ENCODE assay signal across 8 cellular contexts in genomic region chr1:10211805-10212405, GRCh38. TPM values are rescaled to one million over a fixed set of nuclear protein-coding genes. Genes with fewer than 3 reads are reported as not detected.
DNase-seq lines count a peak whose midpoint lies in the region; ATAC-seq and TF ChIP-seq lines count a peak whose summit lies in the region.

No MANE protein-coding gene starts in this region.

- no peak for DNase-seq in AG04450 (ENCODE audit: low read depth, low spot score)
- peak; percentile 54 for DNase-seq in HCEC 1CT
- DNase-seq in activated CD8-positive, alpha-beta T cell treated with anti-CD3 and anti-CD28 coated beads for 36 hours: no peak
- peak; percentile 60 for DNase-seq in hepatic stellate cell (ENCODE audit: low spot score)
- DNase-seq in skeletal muscle cell (ENCODE audit: low read depth): no peak
- no peak for DNase-seq in effector CD8-positive, alpha-beta T cell (lab: John Stamatoyannopoulos, UW)
- no peak for DNase-seq in AG20443 (ENCODE audit: low spot score)
- no peak for DNase-seq in Karpas-422

- H3K4me1 ChIP-seq in Karpas-422 (ENCODE audit: low read length): peaks cover 8% of the 10 kb centered on the region

- H4K20me1 ChIP-seq in Karpas-422 (ENCODE audit: insufficient read depth, low read depth, low read length): no peaks in the 10 kb centered on the region; the same call in 1 of the 2 replicates

- H3K27ac ChIP-seq in AG04450 (ENCODE audit: low read depth, low read length) (peak overlapping the region; percentile 90), Karpas-422 (ENCODE audit: low read length) (no peak overlapping the region)

- no peaks in the 10 kb centered on the region for H3K9me2 ChIP-seq in Karpas-422 (replicated peaks; ENCODE audit: insufficient read depth, low read length)

- H3K4me2 ChIP-seq in Karpas-422 (ENCODE audit: low read depth, low read length, poor library complexity, severe bottlenecking): no peak overlapping the region

- H2AFZ ChIP-seq in Karpas-422 (ENCODE audit: low read length): no peak overlapping the region

- no peak overlapping the region for H3K9ac ChIP-seq in Karpas-422 (ENCODE audit: low read length)

- H3K36me3 ChIP-seq in Karpas-422 (ENCODE audit: insufficient read depth, low read length): no peaks in the 10 kb centered on the region

- POLR2A ChIA-PET in AG04450 (lab: Yijun Ruan, JAX): interaction anchor here (1.1 to 1.2 kb wide), 2 partner anchors 18 to 40 kb away, joined by 3 to 5 read pairs; no protein-coding TSS in a partner anchor
- POLR2A ChIA-PET in activated CD8-positive, alpha-beta T cell treated with anti-CD3 and anti-CD28 coated beads for 36 hours (lab: Charles Lee): interaction anchor here (0.6 to 0.7 kb wide), 2 partner anchors 307 to 1198 kb away, joined by 4 read pairs; no protein-coding TSS in a partner anchor

- peak overlapping the region; percentile 71 for H3K4me3 Mint-ChIP-seq in activated CD8-positive, alpha-beta T cell treated with anti-CD3 and anti-CD28 coated beads for 36 hours

- intact Hi-C loops in activated CD8-positive, alpha-beta T cell treated with anti-CD3 and anti-CD28 coated beads for 36 hours (cut with micrococcal nuclease): loop anchor here (10.0 kb wide), 1 partner anchor 123 kb away; no protein-coding TSS in a partner anchor

- H3K9me3 Mint-ChIP-seq in activated CD8-positive, alpha-beta T cell treated with anti-CD3 and anti-CD28 coated beads for 36 hours: no peaks in the 10 kb centered on the region

- H3K27ac Mint-ChIP-seq in activated CD8-positive, alpha-beta T cell treated with anti-CD3 and anti-CD28 coated beads for 36 hours: no peak overlapping the region

- H3K27me3 ChIP-seq in AG04450 (ENCODE audit: control insufficient read depth, insufficient read depth, low read length) (no peaks in the 10 kb centered on the region), Karpas-422 (ENCODE audit: low read length) (no peaks in the 10 kb centered on the region)

- H3K27me3 Mint-ChIP-seq in activated CD8-positive, alpha-beta T cell treated with anti-CD3 and anti-CD28 coated beads for 36 hours: no peaks in the 10 kb centered on the region

- no peaks in the 10 kb centered on the region for H3K9me3 ChIP-seq in AG04450 (ENCODE audit: control insufficient read depth, insufficient read depth, low read length)
- H3K9me3 ChIP-seq in Karpas-422 (ENCODE audit: low read length): no peaks in the 10 kb centered on the region

- H3K36me3 Mint-ChIP-seq in activated CD8-positive, alpha-beta T cell treated with anti-CD3 and anti-CD28 coated beads for 36 hours (ENCODE audit: low read depth): no peaks in the 10 kb centered on the region

- CTCF ChIA-PET in AG04450 (lab: Charles Lee): interaction anchor here (0.6 kb wide), 1 partner anchor 37 kb away, joined by 3 read pairs; no protein-coding TSS in a partner anchor
- CTCF ChIA-PET in activated CD8-positive, alpha-beta T cell treated with anti-CD3 and anti-CD28 coated beads for 36 hours (lab: Charles Lee): interaction anchor here (0.9 to 3.8 kb wide), 3 partner anchors 8 to 125 kb away, joined by 3 to 34 read pairs (median 4); no protein-coding TSS in a partner anchor

- no peak for TF ChIP-seq CTCF in AG04450 (IDR thresholded peaks at IDR 0.05; ENCODE audit: low read depth, low read length)
- TF ChIP-seq CTCF in activated CD8-positive, alpha-beta T cell treated with anti-CD3 and anti-CD28 coated beads for 36 hours (IDR thresholded peaks at IDR 0.05): no peak

- peak overlapping the region; percentile 99 for H3K4me3 ChIP-seq in AG04450 (ENCODE audit: low read depth, low read length)
- peak overlapping the region; percentile 83 for H3K4me3 ChIP-seq in skeletal muscle cell (ENCODE audit: low read depth, low read length)
- H3K4me3 ChIP-seq in Karpas-422 (ENCODE audit: low read length): no peak overlapping the region

- no peak for ATAC-seq in activated CD8-positive, alpha-beta T cell treated with anti-CD3 and anti-CD28 coated beads for 36 hours

- no peaks in the 10 kb centered on the region for H3K79me2 ChIP-seq in Karpas-422 (ENCODE audit: low read length)

- H3K4me1 Mint-ChIP-seq in activated CD8-positive, alpha-beta T cell treated with anti-CD3 and anti-CD28 coated beads for 36 hours (ENCODE audit: low read depth): peaks cover 38% of the 10 kb centered on the region

RNA-seq across cellular contexts. Expression of gene KIF1B, which starts 1.5 kb away (rescaled TPM):
- polyA plus RNA-seq in AG04450 (2011; rRNA removed): 25.0 and 26.9 TPM in 2 replicates
- polyA minus RNA-seq in AG04450 (2011; rRNA and poly(A)+ RNA removed): 36.1 and 44.6 TPM in 2 replicates
- 1 to 10 TPM; 7.1 to 8.9 TPM for total RNA-seq in activated CD8-positive, alpha-beta T cell treated with anti-CD3 and anti-CD28 coated beads for 36 hours
- 3.7 TPM in 2 replicates for total RNA-seq in Karpas-422 (2014; rRNA removed; shearing (Covaris generic); ENCODE audit: low replicate concordance)

Comparison
In these comparisons a context has a peak if more than half of its experiments do, and no peak if none do; other contexts are left out.
1. DNase-seq: peak in HCEC 1CT (single experiment) and hepatic stellate cell (single experiment); none in AG04450 (single experiment), activated CD8-positive, alpha-beta T cell treated with anti-CD3 and anti-CD28 coated beads for 36 hours (single experiment), skeletal muscle cell (single experiment), effector CD8-positive, alpha-beta T cell (single experiment), AG20443 (single experiment) and Karpas-422 (single experiment).